Comparison of ENCODE assay signal across 18 cellular contexts in the genomic region with DNA sequence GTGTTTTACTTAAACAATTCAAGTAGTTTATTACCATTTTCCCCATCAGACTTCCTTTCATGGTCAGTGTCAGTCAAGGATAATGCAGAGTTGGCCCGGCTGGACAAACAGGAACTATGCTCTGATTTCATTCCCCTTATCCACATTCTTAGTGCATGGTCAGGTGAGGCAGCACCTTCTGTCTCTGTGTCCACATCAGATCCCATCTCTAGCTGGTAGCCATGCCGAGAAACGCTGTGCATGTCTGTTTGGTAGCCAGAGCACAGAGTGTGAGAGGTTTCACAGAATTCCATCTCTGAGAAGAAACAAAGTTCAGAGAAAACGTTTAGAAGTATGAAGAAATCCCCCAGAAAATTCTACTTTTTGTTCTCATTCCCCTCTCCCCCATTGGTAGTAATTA.
"Had no signal": no experiment of that assay in that cellular context is flagged by ENCODE, and none has a peak within 500 bp of the region (broad histone marks: within the 10 kb centered on the region; RNA-seq: fewer than 3 reads in every experiment).

No MANE protein-coding gene starts in this region.

- H3K9me3 ChIP-seq: SJSA1 had no signal

- H3K36me3 ChIP-seq: SJSA1 had no signal

- DNase-seq: MM.1S, NCI-H1092 treated with DMSO at 0.1 percent for 48 hours, NCI-H1436, NCI-H1694 treated with DMSO at 0.1 percent for 48 hours, NCI-H2171, NCI-H345, NCI-H446 treated with DMSO at 0.1 percent for 48 hours, NCI-H510A treated with DMSO at 0.1 percent for 48 hours, NCI-H526, Right ventricle myocardium superior, RPMI8226, SIG-M5, T-helper 2 cell had no signal

- H3K4me1 ChIP-seq: SJSA1 had no signal

- H3K27me3 ChIP-seq: SJSA1 had no signal

- H3K27ac ChIP-seq: HL-60, KMS-11, SJSA1, SK-N-MC had no signal

- H3K4me3 ChIP-seq: K562, SJSA1, SK-N-MC had no signal

- H3K4me2 ChIP-seq: KMS-11 had no signal

- H3K9ac ChIP-seq: KMS-11 had no signal

- ATAC-seq: K562 had no signal
